Comparison of ENCODE assay signal across 8 cellular contexts in the genomic region with DNA sequence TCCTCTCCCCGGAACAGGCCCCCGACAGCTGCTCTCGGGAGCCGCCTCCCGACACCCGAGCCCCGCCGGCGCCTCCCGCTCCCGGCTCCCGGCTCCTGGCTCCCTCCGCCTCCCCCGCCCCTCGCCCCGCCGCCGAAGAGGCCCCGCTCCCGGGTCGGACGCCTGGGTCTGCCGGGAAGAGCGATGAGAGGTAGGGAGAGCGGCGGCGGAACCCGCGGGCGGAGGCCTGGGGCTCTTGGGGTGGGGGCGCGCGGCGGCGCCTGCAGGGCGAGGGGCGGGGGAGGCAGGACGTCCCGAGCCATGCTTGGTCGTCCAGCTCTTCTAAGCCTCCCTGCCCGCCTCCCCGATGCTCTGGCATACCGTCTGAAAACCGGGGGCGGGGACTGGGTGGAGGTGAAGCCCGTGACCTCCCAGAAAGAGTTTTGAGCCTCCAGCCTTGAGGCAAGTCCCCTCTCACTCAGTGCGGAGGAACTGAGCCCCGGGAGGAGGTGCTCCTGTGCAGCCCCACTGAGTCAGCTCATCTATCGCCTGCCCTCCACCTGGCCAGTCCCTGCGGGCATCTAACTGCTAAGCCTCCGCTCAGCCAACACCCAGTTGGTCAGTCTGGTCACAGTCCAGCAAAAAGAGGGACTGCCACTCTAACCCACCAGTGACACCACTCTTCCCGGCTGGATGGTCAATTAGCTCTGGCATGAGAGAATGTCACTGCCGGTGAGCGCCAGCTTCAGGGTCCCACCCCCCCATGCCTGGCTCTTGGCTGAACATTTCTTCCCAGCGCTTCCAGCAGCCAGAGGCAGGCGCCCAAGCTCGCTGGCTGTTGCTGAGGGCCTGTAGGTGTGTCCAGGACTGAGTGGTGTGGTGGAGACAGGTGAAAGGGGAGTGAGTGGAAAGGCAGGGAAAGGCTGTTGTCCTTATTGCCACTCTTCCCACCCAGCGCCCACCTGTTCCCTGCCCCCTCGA. TPM values are rescaled to one million over a fixed set of nuclear protein-coding genes. Genes with fewer than 3 reads are reported as not detected.
DNase-seq lines count a peak whose midpoint lies in the region; ATAC-seq and TF ChIP-seq lines count a peak whose summit lies in the region.

No MANE protein-coding gene starts in this region.

- H3K27me3 Mint-ChIP-seq in brain = peaks cover 13% of the 10 kb centered on the region

- H3K27ac ChIP-seq in AG04450 (ENCODE audit: low read depth, low read length) (no peak overlapping the region), RWPE2 (ENCODE audit: poor library complexity, severe bottlenecking) (peak overlapping the region; percentile 95), gastrocnemius medialis (peak overlapping the region; percentile 89 to 97 (median 94))

- ATAC-seq in RWPE2 (ENCODE audit: low read depth) (peak; percentile 3; the same call in 2 of the 3 replicates), gastrocnemius medialis (peak; percentile 39 to 51), GM18505 (IDR thresholded peaks at IDR 0.05; ENCODE audit: unreplicated experiment) (no peak), HG03521 (IDR thresholded peaks at IDR 0.05; ENCODE audit: unreplicated experiment) (no peak)

- peaks cover 82% of the 10 kb centered on the region for H3K4me1 Mint-ChIP-seq in brain

- peaks cover 0 to 1% (median 0%) of the 10 kb centered on the region in 5 experiments for H3K9me3 Mint-ChIP-seq in brain

- POLR2A ChIA-PET in AG04450 (lab: Yijun Ruan, JAX) = interaction anchor here (0.6 to 2.6 kb wide), 5 partner anchors 57 to 306 kb away, joined by 3 to 13 read pairs (median 9); a partner anchor contains a TSS

- H3K27me3 ChIP-seq in AG04450 (ENCODE audit: control insufficient read depth, insufficient read depth, low read length) = no peaks in the 10 kb centered on the region
- no peaks in the 10 kb centered on the region for H3K27me3 ChIP-seq in RWPE2 (ENCODE audit: insufficient read depth, poor library complexity, severe bottlenecking)
- no peaks in the 10 kb centered on the region for H3K27me3 ChIP-seq in gastrocnemius medialis

- H3K4me1 ChIP-seq in RWPE2 (ENCODE audit: insufficient read depth, poor library complexity, severe bottlenecking) (peaks cover 37% of the 10 kb centered on the region), gastrocnemius medialis (peaks cover 51 to 66% of the 10 kb centered on the region in 2 donors)

- H3K36me3 ChIP-seq in RWPE2 (ENCODE audit: low read depth) (peaks cover 32% of the 10 kb centered on the region), gastrocnemius medialis (peaks cover 0 to 11% of the 10 kb centered on the region in 2 donors)

- CTCF ChIA-PET in AG04450 (lab: Charles Lee) = interaction anchor here (1.4 to 3.6 kb wide), 3 partner anchors 56 to 203 kb away, joined by 3 to 19 read pairs (median 3); no protein-coding TSS in a partner anchor

- in situ Hi-C loops in gastrocnemius medialis (cut with MboI; ENCODE audit: low sequenced_read_pairs in 4 of 4) = loop anchor here in 1 of 4 donors (25.0 kb wide), 1 partner anchor 148 kb away; a partner anchor contains a TSS

- TF ChIP-seq CTCF in AG04450 (IDR thresholded peaks at IDR 0.05; ENCODE audit: low read depth, low read length) = no peak
- TF ChIP-seq CTCF in RWPE2 (IDR thresholded peaks at IDR 0.05; ENCODE audit: poor library complexity, severe bottlenecking) = no peak
- TF ChIP-seq CTCF in brain (conservative IDR thresholded peaks at IDR 0.05) = no peak
- no peak for TF ChIP-seq CTCF in gastrocnemius medialis (IDR thresholded peaks at IDR 0.05 in 4 of 5, conservative IDR thresholded peaks at IDR 0.05 in 1 of 5)

- peak overlapping the region; percentile 97 to 99 (median 99) for H3K27ac Mint-ChIP-seq in brain

- H3K36me3 Mint-ChIP-seq in brain = peaks cover 16% of the 10 kb centered on the region

- H3K4me3 Mint-ChIP-seq in brain = peak overlapping the region; percentile 88 to 98 (median 93)

- H3K4me3 ChIP-seq in AG04450 (ENCODE audit: low read depth, low read length) (peak overlapping the region; percentile 83), RWPE2 (ENCODE audit: severe bottlenecking) (peak overlapping the region; percentile 46), gastrocnemius medialis (peak overlapping the region; percentile 66 to 92 (median 78))

- H3K9me3 ChIP-seq in AG04450 (ENCODE audit: control insufficient read depth, insufficient read depth, low read length) (no peaks in the 10 kb centered on the region; the same call in 1 of the 2 replicates), RWPE2 (ENCODE audit: severe bottlenecking) (no peaks in the 10 kb centered on the region), gastrocnemius medialis (no peaks in the 10 kb centered on the region)

- TF ChIP-seq POLR2A in gastrocnemius medialis (IDR thresholded peaks at IDR 0.05) (peak; percentile 49 to 82), GM18505 (IDR thresholded peaks at IDR 0.05; ENCODE audit: borderline replicate concordance, extremely low read depth, insufficient read depth, insufficient read length) (no peak)

- DNase-seq in AG04450 (ENCODE audit: low read depth, low spot score) (no peak), GM19240 (ENCODE audit: insufficient read length, low spot score) (peak; percentile 45), RWPE2 (ENCODE audit: low spot score) (no peak), iPS-NIHi11 (ENCODE audit: low spot score) (peak; percentile 75), gastrocnemius medialis (peak; percentile 63 to 88)

- intact Hi-C loops in gastrocnemius medialis (cut with DNase I; ENCODE audit: low total_unique reads) = loop anchor here (2.0 to 5.0 kb wide), 2 partner anchors 56 to 198 kb away; a partner anchor contains a TSS

RNA-seq across cellular contexts. Expression of a gene that starts 0.5 kb away (rescaled TPM):
- polyA plus RNA-seq in AG04450 (2011; rRNA removed) (9.9 and 13.3 TPM in 2 replicates), brain (ENCODE audit: insufficient read depth, low read depth, low replicate concordance) (221 TPM)
- 22.2 and 23.1 TPM in 2 replicates for polyA minus RNA-seq in AG04450 (2011; rRNA and poly(A)+ RNA removed)
- 10 to 100 TPM; 20.0 to 62.2 (median 59.3) TPM for total RNA-seq in gastrocnemius medialis

RNA-seq across cellular contexts. Expression of a gene that starts 23.2 kb away (rescaled TPM):
- polyA plus RNA-seq in AG04450 (2011; rRNA removed) = 31.9 and 33.0 TPM in 2 replicates
- 20.7 and 20.9 TPM in 2 replicates for polyA minus RNA-seq in AG04450 (2011; rRNA and poly(A)+ RNA removed)
- polyA plus RNA-seq in brain (ENCODE audit: insufficient read depth, low read depth, low replicate concordance) = 33.0 TPM
- 10 to 100 TPM in 1 of 4 donors, 1 to 10 TPM in 3; 5.7 to 20.7 (median 7.5) TPM for total RNA-seq in gastrocnemius medialis

RNA-seq across cellular contexts. Expression of a gene that starts 29.2 kb away (rescaled TPM):
- polyA plus RNA-seq in AG04450 (2011; rRNA removed) (10.3 and 12.2 TPM in 2 replicates), brain (ENCODE audit: insufficient read depth, low read depth, low replicate concordance) (18.0 TPM)
- 19.5 and 20.0 TPM in 2 replicates for polyA minus RNA-seq in AG04450 (2011; rRNA and poly(A)+ RNA removed)
- 10 to 100 TPM; 16.0 to 38.5 (median 19.3) TPM for total RNA-seq in gastrocnemius medialis

RNA-seq across cellular contexts. Expression of a gene that starts 47.2 kb away (rescaled TPM):
- polyA plus RNA-seq in AG04450 (2011; rRNA removed) (not detected in 2 replicates), brain (ENCODE audit: insufficient read depth, low read depth, low replicate concordance) (not detected)
- not detected in 2 replicates for polyA minus RNA-seq in AG04450 (2011; rRNA and poly(A)+ RNA removed)
- not detected for total RNA-seq in gastrocnemius medialis

RNA-seq across cellular contexts. Expression of a gene that starts 56.0 kb away (rescaled TPM):
- polyA plus RNA-seq in AG04450 (2011; rRNA removed) (not detected in 2 replicates), brain (ENCODE audit: insufficient read depth, low read depth, low replicate concordance) (not detected)
- not detected in 2 replicates for polyA minus RNA-seq in AG04450 (2011; rRNA and poly(A)+ RNA removed)
- not detected for total RNA-seq in gastrocnemius medialis

Comparison
In these comparisons a context has a peak if more than half of its experiments do, and no peak if none do; other contexts are left out.
1. DNase-seq: peak in GM19240 (single experiment), iPS-NIHi11 (single experiment) and gastrocnemius medialis (2 of 2); none in AG04450 (single experiment) and RWPE2 (single experiment).
2. ATAC-seq: peak in RWPE2 (single experiment) and gastrocnemius medialis (2 of 2); none in GM18505 (single experiment) and HG03521 (single experiment).
3. RNA of a gene that starts 0.5 kb away (polyA plus RNA-seq): 221 TPM in brain (single experiment); 9.9 to 13.3 TPM in AG04450; every median in the first group is over 10 times any median in the second.
4. Peak in every context shown above with its lines, with median percentiles within 50 percentile points of each other: H3K4me3 ChIP-seq.